ENCODE assay signal across 1 cellular context in the genomic region with DNA sequence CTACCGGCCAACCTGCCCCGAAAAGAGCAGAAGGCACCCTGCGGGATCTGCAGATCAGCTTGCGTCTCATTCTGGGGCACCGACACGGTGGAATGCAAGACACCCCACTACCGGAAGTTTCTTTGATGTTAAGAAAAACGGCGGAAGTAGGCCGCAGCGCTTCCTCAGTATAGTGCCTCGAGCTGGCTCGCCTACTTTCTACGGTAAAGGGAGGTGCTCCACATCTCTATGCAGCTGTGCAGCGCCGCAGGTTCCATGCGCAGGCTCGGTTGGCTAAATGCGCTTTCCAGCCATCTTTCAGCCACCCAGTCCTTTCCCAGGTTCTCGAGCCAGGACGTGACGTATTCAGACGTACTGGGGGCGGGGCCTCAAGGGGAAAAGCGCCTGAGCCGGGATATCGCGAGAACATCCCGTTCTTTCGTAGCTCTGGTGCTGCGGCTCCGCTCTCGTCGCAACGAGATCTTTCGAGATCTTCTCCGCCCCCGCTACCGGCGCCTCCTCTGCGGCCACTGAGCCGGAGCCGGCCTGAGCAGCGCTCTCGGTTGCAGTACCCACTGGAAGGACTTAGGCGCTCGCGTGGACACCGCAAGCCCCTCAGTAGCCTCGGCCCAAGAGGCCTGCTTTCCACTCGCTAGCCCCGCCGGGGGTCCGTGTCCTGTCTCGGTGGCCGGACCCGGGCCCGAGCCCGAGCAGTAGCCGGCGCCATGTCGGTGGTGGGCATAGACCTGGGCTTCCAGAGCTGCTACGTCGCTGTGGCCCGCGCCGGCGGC.
A peak's percentile ranks its signal among the peaks of the same experiment; 100 is the strongest.
TF ChIP-seq lines count a peak whose summit lies in the region.

A gene (plus strand): TSS at position 467 of the 770 bp plus-strand sequence. CDS start 238 bp downstream, at position 705.

TF ChIP-seq in HepG2, 621 proteins besides CTCF, POLR2A, EP300 and RAD21 (continued from another document and continues in another):
- TF ChIP-seq, protein P1, sequence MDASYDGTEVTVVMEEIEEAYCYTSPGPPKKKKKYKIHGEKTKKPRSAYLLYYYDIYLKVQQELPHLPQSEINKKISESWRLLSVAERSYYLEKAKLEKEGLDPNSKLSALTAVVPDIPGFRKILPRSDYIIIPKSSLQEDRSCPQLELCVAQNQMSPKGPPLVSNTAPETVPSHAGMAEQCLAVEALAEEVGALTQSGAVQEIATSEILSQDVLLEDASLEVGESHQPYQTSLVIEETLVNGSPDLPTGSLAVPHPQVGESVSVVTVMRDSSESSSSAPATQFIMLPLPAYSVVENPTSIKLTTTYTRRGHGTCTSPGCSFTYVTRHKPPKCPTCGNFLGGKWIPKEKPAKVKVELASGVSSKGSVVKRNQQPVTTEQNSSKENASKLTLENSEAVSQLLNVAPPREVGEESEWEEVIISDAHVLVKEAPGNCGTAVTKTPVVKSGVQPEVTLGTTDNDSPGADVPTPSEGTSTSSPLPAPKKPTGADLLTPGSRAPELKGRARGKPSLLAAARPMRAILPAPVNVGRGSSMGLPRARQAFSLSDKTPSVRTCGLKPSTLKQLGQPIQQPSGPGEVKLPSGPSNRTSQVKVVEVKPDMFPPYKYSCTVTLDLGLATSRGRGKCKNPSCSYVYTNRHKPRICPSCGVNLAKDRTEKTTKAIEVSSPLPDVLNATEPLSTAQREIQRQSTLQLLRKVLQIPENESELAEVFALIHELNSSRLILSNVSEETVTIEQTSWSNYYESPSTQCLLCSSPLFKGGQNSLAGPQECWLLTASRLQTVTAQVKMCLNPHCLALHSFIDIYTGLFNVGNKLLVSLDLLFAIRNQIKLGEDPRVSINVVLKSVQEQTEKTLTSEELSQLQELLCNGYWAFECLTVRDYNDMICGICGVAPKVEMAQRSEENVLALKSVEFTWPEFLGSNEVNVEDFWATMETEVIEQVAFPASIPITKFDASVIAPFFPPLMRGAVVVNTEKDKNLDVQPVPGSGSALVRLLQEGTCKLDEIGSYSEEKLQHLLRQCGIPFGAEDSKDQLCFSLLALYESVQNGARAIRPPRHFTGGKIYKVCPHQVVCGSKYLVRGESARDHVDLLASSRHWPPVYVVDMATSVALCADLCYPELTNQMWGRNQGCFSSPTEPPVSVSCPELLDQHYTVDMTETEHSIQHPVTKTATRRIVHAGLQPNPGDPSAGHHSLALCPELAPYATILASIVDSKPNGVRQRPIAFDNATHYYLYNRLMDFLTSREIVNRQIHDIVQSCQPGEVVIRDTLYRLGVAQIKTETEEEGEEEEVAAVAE (CRISPR knock-in tag; IDR thresholded peaks at IDR 0.05; ENCODE audit: borderline replicate concordance) = peak; percentile 45; the same call in 1 of the 2 replicates
- TF ChIP-seq ZNF563 (CRISPR knock-in tag; IDR thresholded peaks at IDR 0.05) (peak; percentile 62), GPN1 (CRISPR knock-in tag; IDR thresholded peaks at IDR 0.05; ENCODE audit: borderline replicate concordance) (no peak), ERF (CRISPR knock-in tag; IDR thresholded peaks at IDR 0.05) (no peak), GATA4 (IDR thresholded peaks at IDR 0.05; ENCODE audit: borderline replicate concordance, low read depth) (0 out of 2 replicates have a peak, but pooled peaks have one; percentile 51), ZNF331 (CRISPR knock-in tag; IDR thresholded peaks at IDR 0.05) (peak; percentile 59; the same call in 1 of the 2 replicates), ZEB1 (IDR thresholded peaks at IDR 0.05; ENCODE audit: insufficient replicate concordance, low read depth) (no peak), ZNF296 (CRISPR knock-in tag; conservative IDR thresholded peaks at IDR 0.05) (no peak; the same call in 1 of the 2 replicates), HES4 (CRISPR knock-in tag; IDR thresholded peaks at IDR 0.05; ENCODE audit: borderline replicate concordance) (peak; percentile 65), XBP1 (CRISPR knock-in tag; IDR thresholded peaks at IDR 0.05) (peak; percentile 64; the same call in 1 of the 2 replicates), NFIB (CRISPR knock-in tag; IDR thresholded peaks at IDR 0.05; ENCODE audit: borderline replicate concordance) (no peak), YY1 (IDR thresholded peaks at IDR 0.05; ENCODE audit: insufficient read depth, insufficient replicate concordance, low read depth, low read length) (peak; percentile 87), CAMTA2 (CRISPR knock-in tag; IDR thresholded peaks at IDR 0.05; ENCODE audit: borderline replicate concordance) (peak; percentile 69; the same call in 1 of the 2 replicates), POGZ (CRISPR knock-in tag; IDR thresholded peaks at IDR 0.05) (peak; percentile 68; the same call in 1 of the 2 replicates), SIX4 (CRISPR knock-in tag; IDR thresholded peaks at IDR 0.05) (peak; percentile 52; the same call in 1 of the 2 replicates), ONECUT2 (CRISPR knock-in tag; IDR thresholded peaks at IDR 0.05) (no peak), STAT5B (CRISPR knock-in tag; IDR thresholded peaks at IDR 0.05) (no peak), ASH2L (IDR thresholded peaks at IDR 0.05; ENCODE audit: insufficient read length, low read depth, low read length) (peak; percentile 67), ZBTB1 (CRISPR knock-in tag; IDR thresholded peaks at IDR 0.05; ENCODE audit: borderline replicate concordance) (no peak), NFRKB (IDR thresholded peaks at IDR 0.05) (peak; percentile 59; the same call in 1 of the 2 replicates), NFYC (CRISPR knock-in tag; IDR thresholded peaks at IDR 0.05) (no peak), MIXL1 (CRISPR knock-in tag; IDR thresholded peaks at IDR 0.05) (no peak), ZNF746 (CRISPR knock-in tag; IDR thresholded peaks at IDR 0.05) (peak; percentile 63; the same call in 1 of the 2 replicates), RFX3 (CRISPR knock-in tag; IDR thresholded peaks at IDR 0.05) (no peak), CEBPG (CRISPR knock-in tag; IDR thresholded peaks at IDR 0.05) (peak; percentile 13; the same call in 1 of the 2 replicates)
- TF ChIP-seq, protein P2, sequence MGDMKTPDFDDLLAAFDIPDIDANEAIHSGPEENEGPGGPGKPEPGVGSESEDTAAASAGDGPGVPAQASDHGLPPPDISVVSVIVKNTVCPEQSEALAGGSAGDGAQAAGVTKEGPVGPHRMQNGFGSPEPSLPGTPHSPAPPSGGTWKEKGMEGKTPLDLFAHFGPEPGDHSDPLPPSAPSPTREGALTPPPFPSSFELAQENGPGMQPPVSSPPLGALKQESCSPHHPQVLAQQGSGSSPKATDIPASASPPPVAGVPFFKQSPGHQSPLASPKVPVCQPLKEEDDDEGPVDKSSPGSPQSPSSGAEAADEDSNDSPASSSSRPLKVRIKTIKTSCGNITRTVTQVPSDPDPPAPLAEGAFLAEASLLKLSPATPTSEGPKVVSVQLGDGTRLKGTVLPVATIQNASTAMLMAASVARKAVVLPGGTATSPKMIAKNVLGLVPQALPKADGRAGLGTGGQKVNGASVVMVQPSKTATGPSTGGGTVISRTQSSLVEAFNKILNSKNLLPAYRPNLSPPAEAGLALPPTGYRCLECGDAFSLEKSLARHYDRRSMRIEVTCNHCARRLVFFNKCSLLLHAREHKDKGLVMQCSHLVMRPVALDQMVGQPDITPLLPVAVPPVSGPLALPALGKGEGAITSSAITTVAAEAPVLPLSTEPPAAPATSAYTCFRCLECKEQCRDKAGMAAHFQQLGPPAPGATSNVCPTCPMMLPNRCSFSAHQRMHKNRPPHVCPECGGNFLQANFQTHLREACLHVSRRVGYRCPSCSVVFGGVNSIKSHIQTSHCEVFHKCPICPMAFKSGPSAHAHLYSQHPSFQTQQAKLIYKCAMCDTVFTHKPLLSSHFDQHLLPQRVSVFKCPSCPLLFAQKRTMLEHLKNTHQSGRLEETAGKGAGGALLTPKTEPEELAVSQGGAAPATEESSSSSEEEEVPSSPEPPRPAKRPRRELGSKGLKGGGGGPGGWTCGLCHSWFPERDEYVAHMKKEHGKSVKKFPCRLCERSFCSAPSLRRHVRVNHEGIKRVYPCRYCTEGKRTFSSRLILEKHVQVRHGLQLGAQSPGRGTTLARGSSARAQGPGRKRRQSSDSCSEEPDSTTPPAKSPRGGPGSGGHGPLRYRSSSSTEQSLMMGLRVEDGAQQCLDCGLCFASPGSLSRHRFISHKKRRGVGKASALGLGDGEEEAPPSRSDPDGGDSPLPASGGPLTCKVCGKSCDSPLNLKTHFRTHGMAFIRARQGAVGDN (CRISPR knock-in tag; IDR thresholded peaks at IDR 0.05) = peak; percentile 87
- TF ChIP-seq, protein P3, sequence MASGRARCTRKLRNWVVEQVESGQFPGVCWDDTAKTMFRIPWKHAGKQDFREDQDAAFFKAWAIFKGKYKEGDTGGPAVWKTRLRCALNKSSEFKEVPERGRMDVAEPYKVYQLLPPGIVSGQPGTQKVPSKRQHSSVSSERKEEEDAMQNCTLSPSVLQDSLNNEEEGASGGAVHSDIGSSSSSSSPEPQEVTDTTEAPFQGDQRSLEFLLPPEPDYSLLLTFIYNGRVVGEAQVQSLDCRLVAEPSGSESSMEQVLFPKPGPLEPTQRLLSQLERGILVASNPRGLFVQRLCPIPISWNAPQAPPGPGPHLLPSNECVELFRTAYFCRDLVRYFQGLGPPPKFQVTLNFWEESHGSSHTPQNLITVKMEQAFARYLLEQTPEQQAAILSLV (CRISPR knock-in tag; IDR thresholded peaks at IDR 0.05; ENCODE audit: borderline replicate concordance) = peak; percentile 38; the same call in 1 of the 2 replicates
- TF ChIP-seq, protein P4, sequence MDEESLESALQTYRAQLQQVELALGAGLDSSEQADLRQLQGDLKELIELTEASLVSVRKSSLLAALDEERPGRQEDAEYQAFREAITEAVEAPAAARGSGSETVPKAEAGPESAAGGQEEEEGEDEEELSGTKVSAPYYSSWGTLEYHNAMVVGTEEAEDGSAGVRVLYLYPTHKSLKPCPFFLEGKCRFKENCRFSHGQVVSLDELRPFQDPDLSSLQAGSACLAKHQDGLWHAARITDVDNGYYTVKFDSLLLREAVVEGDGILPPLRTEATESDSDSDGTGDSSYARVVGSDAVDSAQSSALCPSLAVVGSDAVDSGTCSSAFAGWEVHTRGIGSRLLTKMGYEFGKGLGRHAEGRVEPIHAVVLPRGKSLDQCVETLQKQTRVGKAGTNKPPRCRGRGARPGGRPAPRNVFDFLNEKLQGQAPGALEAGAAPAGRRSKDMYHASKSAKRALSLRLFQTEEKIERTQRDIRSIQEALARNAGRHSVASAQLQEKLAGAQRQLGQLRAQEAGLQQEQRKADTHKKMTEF (CRISPR knock-in tag; IDR thresholded peaks at IDR 0.05) = peak; percentile 90
- TF ChIP-seq, protein P5, sequence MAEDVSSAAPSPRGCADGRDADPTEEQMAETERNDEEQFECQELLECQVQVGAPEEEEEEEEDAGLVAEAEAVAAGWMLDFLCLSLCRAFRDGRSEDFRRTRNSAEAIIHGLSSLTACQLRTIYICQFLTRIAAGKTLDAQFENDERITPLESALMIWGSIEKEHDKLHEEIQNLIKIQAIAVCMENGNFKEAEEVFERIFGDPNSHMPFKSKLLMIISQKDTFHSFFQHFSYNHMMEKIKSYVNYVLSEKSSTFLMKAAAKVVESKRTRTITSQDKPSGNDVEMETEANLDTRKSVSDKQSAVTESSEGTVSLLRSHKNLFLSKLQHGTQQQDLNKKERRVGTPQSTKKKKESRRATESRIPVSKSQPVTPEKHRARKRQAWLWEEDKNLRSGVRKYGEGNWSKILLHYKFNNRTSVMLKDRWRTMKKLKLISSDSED (CRISPR knock-in tag; IDR thresholded peaks at IDR 0.05) = no peak
- TF ChIP-seq, protein P6, sequence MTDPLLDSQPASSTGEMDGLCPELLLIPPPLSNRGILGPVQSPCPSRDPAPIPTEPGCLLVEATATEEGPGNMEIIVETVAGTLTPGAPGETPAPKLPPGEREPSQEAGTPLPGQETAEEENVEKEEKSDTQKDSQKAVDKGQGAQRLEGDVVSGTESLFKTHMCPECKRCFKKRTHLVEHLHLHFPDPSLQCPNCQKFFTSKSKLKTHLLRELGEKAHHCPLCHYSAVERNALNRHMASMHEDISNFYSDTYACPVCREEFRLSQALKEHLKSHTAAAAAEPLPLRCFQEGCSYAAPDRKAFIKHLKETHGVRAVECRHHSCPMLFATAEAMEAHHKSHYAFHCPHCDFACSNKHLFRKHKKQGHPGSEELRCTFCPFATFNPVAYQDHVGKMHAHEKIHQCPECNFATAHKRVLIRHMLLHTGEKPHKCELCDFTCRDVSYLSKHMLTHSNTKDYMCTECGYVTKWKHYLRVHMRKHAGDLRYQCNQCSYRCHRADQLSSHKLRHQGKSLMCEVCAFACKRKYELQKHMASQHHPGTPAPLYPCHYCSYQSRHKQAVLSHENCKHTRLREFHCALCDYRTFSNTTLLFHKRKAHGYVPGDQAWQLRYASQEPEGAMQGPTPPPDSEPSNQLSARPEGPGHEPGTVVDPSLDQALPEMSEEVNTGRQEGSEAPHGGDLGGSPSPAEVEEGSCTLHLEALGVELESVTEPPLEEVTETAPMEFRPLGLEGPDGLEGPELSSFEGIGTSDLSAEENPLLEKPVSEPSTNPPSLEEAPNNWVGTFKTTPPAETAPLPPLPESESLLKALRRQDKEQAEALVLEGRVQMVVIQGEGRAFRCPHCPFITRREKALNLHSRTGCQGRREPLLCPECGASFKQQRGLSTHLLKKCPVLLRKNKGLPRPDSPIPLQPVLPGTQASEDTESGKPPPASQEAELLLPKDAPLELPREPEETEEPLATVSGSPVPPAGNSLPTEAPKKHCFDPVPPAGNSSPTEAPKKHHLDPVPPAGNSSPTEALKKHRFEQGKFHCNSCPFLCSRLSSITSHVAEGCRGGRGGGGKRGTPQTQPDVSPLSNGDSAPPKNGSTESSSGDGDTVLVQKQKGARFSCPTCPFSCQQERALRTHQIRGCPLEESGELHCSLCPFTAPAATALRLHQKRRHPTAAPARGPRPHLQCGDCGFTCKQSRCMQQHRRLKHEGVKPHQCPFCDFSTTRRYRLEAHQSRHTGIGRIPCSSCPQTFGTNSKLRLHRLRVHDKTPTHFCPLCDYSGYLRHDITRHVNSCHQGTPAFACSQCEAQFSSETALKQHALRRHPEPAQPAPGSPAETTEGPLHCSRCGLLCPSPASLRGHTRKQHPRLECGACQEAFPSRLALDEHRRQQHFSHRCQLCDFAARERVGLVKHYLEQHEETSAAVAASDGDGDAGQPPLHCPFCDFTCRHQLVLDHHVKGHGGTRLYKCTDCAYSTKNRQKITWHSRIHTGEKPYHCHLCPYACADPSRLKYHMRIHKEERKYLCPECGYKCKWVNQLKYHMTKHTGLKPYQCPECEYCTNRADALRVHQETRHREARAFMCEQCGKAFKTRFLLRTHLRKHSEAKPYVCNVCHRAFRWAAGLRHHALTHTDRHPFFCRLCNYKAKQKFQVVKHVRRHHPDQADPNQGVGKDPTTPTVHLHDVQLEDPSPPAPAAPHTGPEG (CRISPR knock-in tag; IDR thresholded peaks at IDR 0.05) = peak; percentile 83; the same call in 1 of the 2 replicates
- TF ChIP-seq, protein P7, sequence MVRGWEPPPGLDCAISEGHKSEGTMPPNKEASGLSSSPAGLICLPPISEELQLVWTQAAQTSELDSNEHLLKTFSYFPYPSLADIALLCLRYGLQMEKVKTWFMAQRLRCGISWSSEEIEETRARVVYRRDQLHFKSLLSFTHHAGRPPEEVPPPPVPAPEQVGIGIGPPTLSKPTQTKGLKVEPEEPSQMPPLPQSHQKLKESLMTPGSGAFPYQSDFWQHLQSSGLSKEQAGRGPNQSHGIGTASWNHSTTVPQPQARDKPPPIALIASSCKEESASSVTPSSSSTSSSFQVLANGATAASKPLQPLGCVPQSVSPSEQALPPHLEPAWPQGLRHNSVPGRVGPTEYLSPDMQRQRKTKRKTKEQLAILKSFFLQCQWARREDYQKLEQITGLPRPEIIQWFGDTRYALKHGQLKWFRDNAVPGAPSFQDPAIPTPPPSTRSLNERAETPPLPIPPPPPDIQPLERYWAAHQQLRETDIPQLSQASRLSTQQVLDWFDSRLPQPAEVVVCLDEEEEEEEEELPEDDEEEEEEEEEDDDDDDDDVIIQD (CRISPR knock-in tag; IDR thresholded peaks at IDR 0.05; ENCODE audit: low read depth) = no peak
